1 cellular context compared by ENCODE assay signal in the genomic region with DNA sequence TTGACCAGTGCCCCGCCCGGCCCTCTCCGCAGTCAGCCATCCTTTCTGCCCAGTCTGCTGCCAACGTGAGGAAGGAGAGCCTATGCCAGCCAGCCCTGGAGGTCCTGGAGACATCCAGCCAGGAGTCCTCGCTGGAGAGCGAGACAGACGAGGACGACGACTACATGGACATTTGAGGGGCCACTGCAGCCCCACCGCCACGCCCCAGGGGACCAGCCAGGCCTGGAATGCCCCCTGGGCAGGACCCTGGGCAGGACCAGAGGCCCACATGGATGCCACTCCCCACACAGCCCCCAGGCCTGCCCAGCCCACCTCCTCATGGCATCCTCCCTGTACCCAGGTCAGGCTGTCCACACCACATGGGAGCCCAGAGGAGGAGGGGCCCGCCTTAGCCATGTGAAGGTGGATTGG.
TF ChIP-seq lines count a peak whose summit lies in the region.

No MANE protein-coding gene starts in this region.

TF ChIP-seq in H1, 55 proteins besides CTCF, POLR2A, EP300 and RAD21:
- TF ChIP-seq MAFK (IDR thresholded peaks at IDR 0.05; ENCODE audit: low read depth, low read length) (no peak), PHF8 (conservative IDR thresholded peaks at IDR 0.05; ENCODE audit: low read depth, low read length) (no peak), RXRA (IDR thresholded peaks at IDR 0.05; ENCODE audit: insufficient read depth, low read depth, low read length) (no peak), SIRT6 (IDR thresholded peaks at IDR 0.05; ENCODE audit: low read length) (no peak), BCL11A (IDR thresholded peaks at IDR 0.05; ENCODE audit: low read depth in 2 of 2, low read length in 2 of 2) (no peak), RBBP5 (IDR thresholded peaks at IDR 0.05; ENCODE audit: borderline replicate concordance, low read depth, low read length) (no peak)
